25 cellular contexts compared by ENCODE assay signal in genomic region chr2:219633276-219634065, GRCh38. TPM values are rescaled to one million over a fixed set of nuclear protein-coding genes. Genes with fewer than 3 reads are reported as not detected.
A peak's percentile ranks its signal among the peaks of the same experiment; 100 is the strongest.
DNase-seq lines count a peak whose midpoint lies in the region; ATAC-seq and TF ChIP-seq lines count a peak whose summit lies in the region.
"Had no signal": no experiment of that assay in that cellular context is flagged by ENCODE, and none has a peak within 500 bp of the region (broad histone marks: within the 10 kb centered on the region; RNA-seq: fewer than 3 reads in every experiment).

No MANE protein-coding gene starts in this region.

- H3K36me3 ChIP-seq in heart right ventricle: peaks cover 0 to 27% (median 0%) of the 10 kb centered on the region in 9 donors
- H3K36me3 ChIP-seq: BE2C, esophagus squamous epithelium, gastrocnemius medialis, upper lobe of left lung had no signal

- no peaks in the 10 kb centered on the region for H3K9me3 ChIP-seq in heart right ventricle
- H3K9me3 ChIP-seq: BE2C, esophagus squamous epithelium, gastrocnemius medialis, upper lobe of left lung had no signal

- H3K9me3 Mint-ChIP-seq in type B pancreatic cell: no peaks in the 10 kb centered on the region
- H3K9me3 Mint-ChIP-seq: brain; stimulated activated naive CD8-positive, alpha-beta T cell treated with anti-CD3 and anti-CD28 coated beads, Interleukin-15, amount 100 ng/mL, for 72 hours had no signal

- intact Hi-C loops in heart right ventricle (cut with DNase I) (loop anchor here in 1 of 10 donors (10.0 kb wide), 1 partner anchor 69 kb away; no protein-coding TSS in a partner anchor), Right ventricle myocardium superior (cut with DNase I) (no loop called here)

- H3K36me3 Mint-ChIP-seq in type B pancreatic cell: peaks cover 10% of the 10 kb centered on the region

- H3K4me3 Mint-ChIP-seq in type B pancreatic cell: no peak overlapping the region
- H3K4me3 Mint-ChIP-seq: stimulated activated naive CD8-positive, alpha-beta T cell treated with anti-CD3 and anti-CD28 coated beads, Interleukin-15, amount 100 ng/mL, for 72 hours had no signal

- POLR2A ChIA-PET in GM10248 (lab: Yijun Ruan, JAX): no interaction called here

- CTCF ChIA-PET in GM10248 (lab: Yijun Ruan, JAX): interaction anchor here (1.1 to 4.2 kb wide), 6 partner anchors 9 to 231 kb away, joined by 3 to 23 read pairs (median 5); no protein-coding TSS in a partner anchor

- 74 to 75% methylated on average over 22 of the region's 22 CpGs for WGBS in heart right ventricle, 2 donors

- no peak for TF ChIP-seq CTCF in heart right ventricle (IDR thresholded peaks at IDR 0.05)
- TF ChIP-seq CTCF in type B pancreatic cell (conservative IDR thresholded peaks at IDR 0.05): no peak
- no peak for TF ChIP-seq CTCF in GM10248 (IDR thresholded peaks at IDR 0.05; ENCODE audit: control extremely low read depth, extremely low read depth, low read depth, missing control alignments)

- no peaks in the 10 kb centered on the region for H3K27me3 Mint-ChIP-seq in type B pancreatic cell

- no peak for ATAC-seq in heart right ventricle
- no peak for ATAC-seq in Right ventricle myocardium superior (ENCODE audit: poor library complexity)
- ATAC-seq: gastrocnemius medialis; stimulated activated naive CD8-positive, alpha-beta T cell treated with anti-CD3 and anti-CD28 coated beads, Interleukin-15, amount 100 ng/mL, for 72 hours had no signal

- no peaks in the 10 kb centered on the region for H3K4me1 Mint-ChIP-seq in type B pancreatic cell (ENCODE audit: unreplicated experiment)

- peak overlapping the region in 5 of 10 donors; percentile 2 to 51 (median 44) for H3K4me3 ChIP-seq in heart right ventricle
- H3K4me3 ChIP-seq: esophagus squamous epithelium, gastrocnemius medialis, upper lobe of left lung had no signal

- H3K4me1 ChIP-seq in heart right ventricle: peaks cover 0 to 92% (median 26%) of the 10 kb centered on the region in 9 donors
- H3K4me1 ChIP-seq: esophagus squamous epithelium, gastrocnemius medialis, upper lobe of left lung had no signal

- DNase-seq in NCI-H1694 treated with DMSO at 0.1 percent for 48 hours (lab: John Stamatoyannopoulos, UW) (peak; percentile 31), NCI-H1694 (lab: John Stamatoyannopoulos, UW) (no peak), heart right ventricle (peak in 1 of 2 donors; percentile 3), Right ventricle myocardium superior (no peak), islet precursor cell (peak; percentile 45), type B pancreatic cell (ENCODE audit: extremely low spot score, unreplicated experiment) (peak; percentile 65), GM10248 (ENCODE audit: extremely low spot score) (no peak), T-helper 9 cell (no peak)
- DNase-seq: activated CD4-positive, alpha-beta T cell treated with anti-CD3 and anti-CD28 coated beads for 48 hours; activated gamma-delta T cell; activated T-cell treated with anti-CD3 and anti-CD28 coated beads for 4 hours; BE2C; effector memory CD4-positive, alpha-beta T cell; esophagus squamous epithelium; gastrocnemius medialis; Karpas-422; NCI-H1092; NCI-H69; nucleus accumbens; retina; stimulated activated CD4-positive, alpha-beta T cell treated with anti-CD3 and anti-CD28 coated beads, Interleukin-4, amount 100 ng/mL, for 24 hours had no signal

- H3K27me3 ChIP-seq in heart right ventricle: peaks cover 0 to 10% (median 2%) of the 10 kb centered on the region in 7 donors
- H3K27me3 ChIP-seq: BE2C, gastrocnemius medialis had no signal

- peak overlapping the region in 9 of 10 donors; percentile 31 to 99 (median 94) for H3K27ac ChIP-seq in heart right ventricle
- H3K27ac ChIP-seq: esophagus squamous epithelium, gastrocnemius medialis, upper lobe of left lung had no signal

- no peak overlapping the region for H3K27ac Mint-ChIP-seq in type B pancreatic cell
- H3K27ac Mint-ChIP-seq: brain had no signal

RNA-seq across cellular contexts. Expression of gene SLC4A3, which starts 6.0 kb away (rescaled TPM):
- total RNA-seq in heart right ventricle: 100 to 1,000 TPM; 339 to 671 (median 422) TPM
- polyA plus RNA-seq in heart right ventricle: 100 to 1,000 TPM; 197 to 341 TPM
- 503 TPM for total RNA-seq in Right ventricle myocardium superior
- 8.0 and 15.8 TPM in 2 replicates for total RNA-seq in type B pancreatic cell (ENCODE audit: low replicate concordance)
- total RNA-seq: OCI-LY7 had no signal

RNA-seq across cellular contexts. Expression of gene STK11IP, which starts 35.8 kb away (rescaled TPM):
- total RNA-seq in heart right ventricle: 10 to 100 TPM in 8 of 10 donors, 1 to 10 TPM in 2; 7.2 to 18.2 (median 12.9) TPM
- 10 to 100 TPM; 15.4 to 27.4 TPM for polyA plus RNA-seq in heart right ventricle
- 15.6 TPM for total RNA-seq in Right ventricle myocardium superior
- 30.7 and 42.5 TPM in 2 replicates for total RNA-seq in type B pancreatic cell (ENCODE audit: low replicate concordance)

Comparison
In these comparisons a context has a peak if more than half of its experiments do, and no peak if none do; other contexts are left out.
1. DNase-seq: peak in NCI-H1694 treated with DMSO at 0.1 percent for 48 hours (single experiment), islet precursor cell (single experiment) and type B pancreatic cell (single experiment); none in NCI-H1694 (single experiment), Right ventricle myocardium superior (single experiment), GM10248 (single experiment) and T-helper 9 cell (single experiment).
2. RNA of gene SLC4A3, which starts 6.0 kb away (total RNA-seq): 503 TPM in Right ventricle myocardium superior (single experiment) and 339 to 671 TPM in heart right ventricle; 8.0 to 15.8 TPM in type B pancreatic cell; every median in the first group is over 10 times any median in the second.